In the genomic region with DNA sequence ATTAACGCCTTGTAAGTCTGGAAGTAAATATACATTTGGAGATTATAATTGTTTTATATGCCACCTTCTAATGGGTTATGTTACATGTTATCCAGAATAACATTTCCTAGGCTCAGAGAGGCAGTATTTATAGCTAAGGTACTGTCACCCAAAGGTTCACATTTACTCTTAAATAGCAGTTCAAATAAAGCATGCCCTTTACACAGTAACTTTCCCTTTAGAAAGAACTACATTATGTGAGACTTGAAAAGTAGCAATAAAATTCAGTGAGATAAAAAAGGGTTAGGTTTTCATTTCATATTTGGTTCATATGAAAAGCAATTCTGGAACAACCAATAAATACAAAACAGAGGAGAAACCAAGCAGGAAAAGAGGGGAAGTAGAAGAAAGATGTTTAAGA, we compare ENCODE assay signal across 19 cellular contexts. TPM values are rescaled to one million over a fixed set of nuclear protein-coding genes. Genes with fewer than 3 reads are reported as not detected.
DNase-seq lines count a peak whose midpoint lies in the region; ATAC-seq, FAIRE-seq and TF ChIP-seq lines count a peak whose summit lies in the region.
"Had no signal": no experiment of that assay in that cellular context is flagged by ENCODE, and none has a peak within 500 bp of the region (broad histone marks: within the 10 kb centered on the region; RNA-seq: fewer than 3 reads in every experiment).

No MANE protein-coding gene starts in this region.

- no peak for TF ChIP-seq EP300 in GM12878 (IDR thresholded peaks at IDR 0.05; ENCODE audit: borderline replicate concordance in 1 of 2, control insufficient read depth in 1 of 2, low read depth in 2 of 2, low read length in 2 of 2)

- no peak for TF ChIP-seq POLR2A in GM12878 (IDR thresholded peaks at IDR 0.05; ENCODE audit: low read depth, low read length)

- intact Hi-C loops in GM12878 (cut with micrococcal nuclease; ENCODE audit: unreplicated experiment): no loop called here

- H3K9me3 Mint-ChIP-seq in chondrocyte (ENCODE audit: low read depth): no peaks in the 10 kb centered on the region
- H3K9me3 Mint-ChIP-seq: CD14-positive monocyte; CD4-positive, alpha-beta memory T cell; HFFc6 had no signal

- H3K4me3 Mint-ChIP-seq in chondrocyte (ENCODE audit: unreplicated experiment): no peak overlapping the region
- H3K4me3 Mint-ChIP-seq: CD14-positive monocyte; CD4-positive, alpha-beta memory T cell; HFFc6 had no signal

- RAD21 ChIA-PET in GM12878 (lab: Charles Lee; ENCODE audit: unreplicated experiment): no interaction called here

- DNase-seq in NCI-H2171 treated with DMSO at 0.1 percent for 48 hours (lab: John Stamatoyannopoulos, UW) (peak; percentile 24), NCI-H2171 (lab: John Stamatoyannopoulos, UW) (no peak), GM12878 (ENCODE audit: low read depth, low spot score) (no peak), chondrocyte (ENCODE audit: low spot score) (no peak), iPS-NIHi7 (ENCODE audit: extremely low spot score) (no peak), urothelium cell line (ENCODE audit: low spot score) (no peak)
- no peak for DNase-seq in stimulated activated naive CD4-positive, alpha-beta T cell (lab: John Stamatoyannopoulos, UW)
- DNase-seq: 8988T; CD4-positive, alpha-beta memory T cell; DMS53; GDM1; GOT3; H7; HFFc6; IMR-90 had no signal

- no peak overlapping the region for H2AFZ ChIP-seq in GM12878 (ENCODE audit: control insufficient read depth, low read depth, low read length)

- H3K4me2 ChIP-seq in GM12878 (ENCODE audit: control insufficient read depth, insufficient read depth): no peak overlapping the region
- H3K4me2 ChIP-seq: BLaER1 had no signal

- CTCF ChIA-PET in GM12878 (lab: Yijun Ruan, JAX): interaction anchor here (0.6 kb wide), 1 partner anchor 78 kb away, joined by 3 read pairs; no protein-coding TSS in a partner anchor

- H4K20me1 ChIP-seq in GM12878 (ENCODE audit: control insufficient read depth, insufficient read depth): no peaks in the 10 kb centered on the region
- H4K20me1 ChIP-seq: BLaER1 had no signal

- H3K9me3 ChIP-seq in GM12878 (replicated peaks; ENCODE audit: control insufficient read depth, insufficient read depth, low read length): no peaks in the 10 kb centered on the region
- H3K9me3 ChIP-seq: BLaER1 had no signal

- H3K27ac Mint-ChIP-seq in chondrocyte (ENCODE audit: unreplicated experiment): peak overlapping the region; percentile 68
- H3K27ac Mint-ChIP-seq: CD14-positive monocyte, HFFc6 had no signal

- WGBS in GM12878 (ENCODE audit: insufficient coverage, insufficient replicate concordance, low lambda C conversion rate, missing lambda C conversion rate): 100% methylated on average over 1 of the region's 1 CpG

- peaks cover 1 to 18% of the 10 kb centered on the region in 2 experiments for H3K36me3 ChIP-seq in GM12878 (ENCODE audit: control insufficient read depth in 2 of 2, insufficient read depth in 2 of 2, low read length in 1 of 2)

- H3K27me3 ChIP-seq in GM12878 (replicated peaks in 1 of 2; ENCODE audit: control insufficient read depth in 2 of 2, insufficient read depth in 2 of 2, low read length in 1 of 2): no peaks in the 10 kb centered on the region
- H3K27me3 ChIP-seq: BLaER1 had no signal

- in situ Hi-C loops in GM12878 (cut with MboI): no loop called here

- TF ChIP-seq RAD21 in GM12878 (IDR thresholded peaks at IDR 0.05; ENCODE audit: insufficient read depth, low read depth, low read length): no peak

- H3K79me2 ChIP-seq in GM12878 (ENCODE audit: control insufficient read depth, insufficient read depth, low read length): no peaks in the 10 kb centered on the region

- H3K36me3 Mint-ChIP-seq in chondrocyte (ENCODE audit: low read depth): peaks cover 21% of the 10 kb centered on the region

- ATAC-seq in GM12878: no peak
- ATAC-seq: HCT116 had no signal

- no peak overlapping the region for H3K27ac ChIP-seq in GM12878 (ENCODE audit: control insufficient read depth, insufficient read depth)
- H3K27ac ChIP-seq: BLaER1 had no signal

- no TSS peak for BruUV-seq in GM12878 (replicated peaks; lab: Mats Ljungman, UMichigan)

- H3K4me3 ChIP-seq in GM12878: no peak overlapping the region
- H3K4me3 ChIP-seq: BLaER1 had no signal

- SMC1A ChIA-PET in GM12878 (lab: Charles Lee; ENCODE audit: uncharacterized antibody, unreplicated experiment): interaction anchor here (0.8 kb wide), 1 partner anchor 14 kb away, joined by 3 read pairs; no protein-coding TSS in a partner anchor

- H3K4me1 ChIP-seq in GM12878 (ENCODE audit: control insufficient read depth, insufficient read depth, low read length): no peaks in the 10 kb centered on the region
- H3K4me1 ChIP-seq: BLaER1 had no signal

- no peak for TF ChIP-seq CTCF in GM12878 (IDR thresholded peaks at IDR 0.05 in 2 of 3, conservative IDR thresholded peaks at IDR 0.05 in 1 of 3; ENCODE audit: control insufficient read depth in 2 of 3, extremely low read depth in 1 of 3, insufficient read depth in 1 of 3, low read depth in 3 of 3, low read length in 3 of 3)
- no peak for TF ChIP-seq CTCF in chondrocyte (IDR thresholded peaks at IDR 0.05)

- H3K9ac ChIP-seq in GM12878 (ENCODE audit: control insufficient read depth, insufficient read depth, low read length): no peak overlapping the region
- H3K9ac ChIP-seq: BLaER1 had no signal

- H3K27me3 Mint-ChIP-seq in chondrocyte (ENCODE audit: low read depth): no peaks in the 10 kb centered on the region
- H3K27me3 Mint-ChIP-seq: CD4-positive, alpha-beta memory T cell had no signal

- POLR2A ChIA-PET in GM12878 (lab: Charles Lee): no interaction called here

- peaks cover 13% of the 10 kb centered on the region for H3K4me1 Mint-ChIP-seq in chondrocyte (ENCODE audit: low read depth)
- H3K4me1 Mint-ChIP-seq: CD14-positive monocyte had no signal

- FAIRE-seq in GM12878 (lab: Jason Lieb, UNC) (peak; percentile 23), urothelium cell line (lab: Jason Lieb, UNC) (no peak)
- FAIRE-seq: HTR-8/SVneo had no signal

TF ChIP-seq in GM12878, 131 proteins besides CTCF, POLR2A, EP300 and RAD21 (continues in another document):
- no peak for TF ChIP-seq BMI1 (IDR thresholded peaks at IDR 0.05; ENCODE audit: borderline replicate concordance)
- no peak for TF ChIP-seq RELA (IDR thresholded peaks at IDR 0.05; ENCODE audit: borderline replicate concordance, partially characterized antibody)
- TF ChIP-seq TCF3 (IDR thresholded peaks at IDR 0.05; ENCODE audit: borderline replicate concordance, insufficient read depth, low read depth, low read length): no peak
- TF ChIP-seq HDAC2 (IDR thresholded peaks at IDR 0.05): no peak
- no peak for TF ChIP-seq RFX5 (IDR thresholded peaks at IDR 0.05; ENCODE audit: low read depth, low read length)
- TF ChIP-seq, protein P1, sequence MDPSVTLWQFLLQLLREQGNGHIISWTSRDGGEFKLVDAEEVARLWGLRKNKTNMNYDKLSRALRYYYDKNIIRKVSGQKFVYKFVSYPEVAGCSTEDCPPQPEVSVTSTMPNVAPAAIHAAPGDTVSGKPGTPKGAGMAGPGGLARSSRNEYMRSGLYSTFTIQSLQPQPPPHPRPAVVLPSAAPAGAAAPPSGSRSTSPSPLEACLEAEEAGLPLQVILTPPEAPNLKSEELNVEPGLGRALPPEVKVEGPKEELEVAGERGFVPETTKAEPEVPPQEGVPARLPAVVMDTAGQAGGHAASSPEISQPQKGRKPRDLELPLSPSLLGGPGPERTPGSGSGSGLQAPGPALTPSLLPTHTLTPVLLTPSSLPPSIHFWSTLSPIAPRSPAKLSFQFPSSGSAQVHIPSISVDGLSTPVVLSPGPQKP (IDR thresholded peaks at IDR 0.05; ENCODE audit: low read depth, low read length): no peak

RNA-seq across cellular contexts. Expression of a gene that starts 35.1 kb away (rescaled TPM):
- 454 TPM in 2 replicates for total RNA-seq in GM12878 (2013; cell fraction: nucleolus; rRNA removed)
- total RNA-seq in GM12878 (2014; rRNA removed) (57.3 and 74.7 TPM in 2 replicates), GM12878 (2014; rRNA removed; fragmentation: Illumina TruSeq; extraction: Trizol) (69.9 and 75.9 TPM in 2 replicates), GM12878 (2021) (57.0 and 65.3 TPM in 2 replicates), chondrocyte (114 to 132 TPM (median 116 TPM) in 3 replicates)
- polyA plus RNA-seq in GM12878 (2011; ENCODE audit: low read depth): 20.6 TPM
- polyA plus RNA-seq in GM12878 (2011; rRNA removed) (73.7 and 124 TPM in 2 replicates), GM12878 (2014; fragmentation: Illumina TruSeq; extraction: Trizol) (49.2 and 58.4 TPM in 2 replicates), GM12878 (2014; fragmentation: Nextera tagmentation; extraction: Ambion mirVana) (10 to 100 TPM; 23.6 to 42.1 TPM), GM12878 (2014; rRNA removed) (32.7 and 36.6 TPM in 2 replicates), GM12878 (2016; fragmentation: Nextera tagmentation; extraction: Ambion mirVana) (10 to 100 TPM; 54.0 to 61.3 TPM)
- 18.9 and 19.8 TPM in 2 replicates for polyA plus RNA-seq in GM12878 (2011; cell fraction: cytosol; rRNA removed)
- 113 and 162 TPM in 2 replicates for polyA plus RNA-seq in GM12878 (2011; cell fraction: nucleus; rRNA removed)
- 26.7 and 35.8 TPM in 2 replicates for polyA plus RNA-seq in GM12878 (2012)
- polyA minus RNA-seq in GM12878 (2011; rRNA and poly(A)+ RNA removed): 76.0 and 124 TPM in 2 replicates
- polyA minus RNA-seq in GM12878 (2011; cell fraction: cytosol; rRNA and poly(A)+ RNA removed): 23.3 and 31.5 TPM in 2 replicates
- 78.8 and 92.6 TPM in 2 replicates for polyA minus RNA-seq in GM12878 (2011; cell fraction: nucleus; rRNA and poly(A)+ RNA removed)

RNA-seq across cellular contexts. Expression of a gene that starts 35.2 kb away (rescaled TPM):
- total RNA-seq in GM12878 (2013; cell fraction: nucleolus; rRNA removed): 12.6 and 12.7 TPM in 2 replicates
- 6.4 and 6.6 TPM in 2 replicates for total RNA-seq in GM12878 (2014; rRNA removed)
- 5.7 and 5.9 TPM in 2 replicates for total RNA-seq in GM12878 (2014; rRNA removed; fragmentation: Illumina TruSeq; extraction: Trizol)
- 4.0 and 4.6 TPM in 2 replicates for total RNA-seq in GM12878 (2021)
- 2.9 TPM for polyA plus RNA-seq in GM12878 (2011; ENCODE audit: low read depth)
- polyA plus RNA-seq in GM12878 (2011; rRNA removed): 5.9 and 8.2 TPM in 2 replicates
- polyA plus RNA-seq in GM12878 (2011; cell fraction: cytosol; rRNA removed): 3.0 and 3.3 TPM in 2 replicates
- 2.0 and 2.5 TPM in 2 replicates for polyA plus RNA-seq in GM12878 (2011; cell fraction: nucleus; rRNA removed)
- 3.5 and 3.8 TPM in 2 replicates for polyA plus RNA-seq in GM12878 (2012)
- 4.7 and 5.1 TPM in 2 replicates for polyA plus RNA-seq in GM12878 (2014; fragmentation: Illumina TruSeq; extraction: Trizol)
- polyA plus RNA-seq in GM12878 (2014; fragmentation: Nextera tagmentation; extraction: Ambion mirVana): 1 to 10 TPM; 1.6 to 3.5 TPM
- polyA plus RNA-seq in GM12878 (2014; rRNA removed): 6.9 and 7.1 TPM in 2 replicates
- 1 to 10 TPM; 8.8 to 9.5 TPM for polyA plus RNA-seq in GM12878 (2016; fragmentation: Nextera tagmentation; extraction: Ambion mirVana)
- polyA minus RNA-seq in GM12878 (2011; rRNA and poly(A)+ RNA removed): 3.4 and 4.4 TPM in 2 replicates
- 1.2 and 1.7 TPM in 2 replicates for polyA minus RNA-seq in GM12878 (2011; cell fraction: cytosol; rRNA and poly(A)+ RNA removed)
- 2.7 and 5.6 TPM in 2 replicates for polyA minus RNA-seq in GM12878 (2011; cell fraction: nucleus; rRNA and poly(A)+ RNA removed)
- 10.0 to 10.7 TPM (median 10.4 TPM) in 3 replicates for total RNA-seq in chondrocyte
